Comparison of ENCODE assay signal across 17 cellular contexts in the genomic region with DNA sequence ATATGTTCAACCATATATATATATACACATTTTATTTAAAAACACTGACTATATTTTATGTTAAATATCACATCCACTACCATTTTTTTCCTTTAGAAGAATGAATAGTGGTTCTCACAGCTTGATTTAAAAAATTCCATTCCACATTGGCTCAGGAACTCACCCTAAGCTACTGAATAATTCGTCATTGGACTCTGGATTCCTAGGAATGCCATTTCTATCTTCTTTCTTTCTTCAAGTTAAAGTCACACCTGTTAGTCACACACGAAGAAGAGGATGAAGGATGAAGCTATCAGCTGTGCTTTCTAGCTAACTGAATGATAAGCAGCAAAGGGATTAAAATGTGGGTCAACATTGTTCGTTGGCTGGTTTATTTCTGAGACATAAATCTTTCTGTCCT. TPM values are rescaled to one million over a fixed set of nuclear protein-coding genes. Genes with fewer than 3 reads are reported as not detected.
A peak's percentile ranks its signal among the peaks of the same experiment; 100 is the strongest.
DNase-seq lines count a peak whose midpoint lies in the region; ATAC-seq and TF ChIP-seq lines count a peak whose summit lies in the region.
"Had no signal": no experiment of that assay in that cellular context is flagged by ENCODE, and none has a peak within 500 bp of the region (broad histone marks: within the 10 kb centered on the region; RNA-seq: fewer than 3 reads in every experiment).

No MANE protein-coding gene starts in this region.

- H3K4me2 ChIP-seq in GM23338 = peak overlapping the region; percentile 25

- ATAC-seq in GM23338 (peak; percentile 50), WTC11 (peak; percentile 43)
- ATAC-seq in activated T-cell treated with anti-CD3 and anti-CD28 coated beads, Interleukin-2, amount 50 U/mL, for 4 hours = no peak
- ATAC-seq: CD8-positive, alpha-beta T cell; Right ventricle myocardium inferior had no signal

- H3K9me3 Mint-ChIP-seq in GM23338 (no peaks in the 10 kb centered on the region; the same call in 2 of the 3 replicates), WTC11 (no peaks in the 10 kb centered on the region), immature natural killer cell (no peaks in the 10 kb centered on the region)
- H3K9me3 Mint-ChIP-seq in activated T-cell treated with anti-CD3 and anti-CD28 coated beads, Interleukin-2, amount 50 U/mL, for 4 hours = no peaks in the 10 kb centered on the region
- H3K9me3 Mint-ChIP-seq: CD8-positive, alpha-beta T cell had no signal

- peaks cover 3% of the 10 kb centered on the region; the same call in 1 of the 2 replicates for H3K9me2 ChIP-seq in GM23338 (ENCODE audit: insufficient read depth)

- H3K4me1 Mint-ChIP-seq in GM23338 = peaks cover 30% of the 10 kb centered on the region
- H3K4me1 Mint-ChIP-seq in WTC11 = peaks cover 28% of the 10 kb centered on the region
- no peaks in the 10 kb centered on the region for H3K4me1 Mint-ChIP-seq in immature natural killer cell
- no peaks in the 10 kb centered on the region for H3K4me1 Mint-ChIP-seq in activated T-cell treated with anti-CD3 and anti-CD28 coated beads, Interleukin-2, amount 50 U/mL, for 4 hours (ENCODE audit: low read depth)

- CTCF ChIA-PET in WTC11 (lab: Charles Lee) = no interaction called here

- peaks cover 5% of the 10 kb centered on the region for H3K27me3 Mint-ChIP-seq in GM23338 (ENCODE audit: insufficient read depth, low read depth, poor library complexity)
- H3K27me3 Mint-ChIP-seq in WTC11 (ENCODE audit: low read depth) = no peaks in the 10 kb centered on the region
- H3K27me3 Mint-ChIP-seq in immature natural killer cell (ENCODE audit: low read depth in 3 of 3) = peaks cover 1 to 11% (median 1%) of the 10 kb centered on the region in 3 donors
- H3K27me3 Mint-ChIP-seq in activated T-cell treated with anti-CD3 and anti-CD28 coated beads, Interleukin-2, amount 50 U/mL, for 4 hours (ENCODE audit: low read depth) = peaks cover 11% of the 10 kb centered on the region

- H3K4me3 ChIP-seq in GM23338 = no peak overlapping the region
- peak overlapping the region; percentile 21; the same call in 1 of the 2 replicates for H3K4me3 ChIP-seq in iPS-20b (ENCODE audit: low read length)
- H3K4me3 ChIP-seq: Peyer's patch, SJSA1 had no signal

- H3K4me3 Mint-ChIP-seq in GM23338 (peak overlapping the region; percentile 1; the same call in 1 of the 3 replicates), WTC11 (no peak overlapping the region), immature natural killer cell (no peak overlapping the region)
- H3K4me3 Mint-ChIP-seq in activated T-cell treated with anti-CD3 and anti-CD28 coated beads, Interleukin-2, amount 50 U/mL, for 4 hours = no peak overlapping the region
- H3K4me3 Mint-ChIP-seq: CD8-positive, alpha-beta T cell had no signal

- H3K9me3 ChIP-seq in iPS-20b (ENCODE audit: insufficient read depth, low read depth, low read length) = no peaks in the 10 kb centered on the region
- H3K9me3 ChIP-seq: Peyer's patch, SJSA1 had no signal

- peaks cover under 1% of the 10 kb centered on the region for H3K79me2 ChIP-seq in GM23338 (replicated peaks; ENCODE audit: insufficient read depth)

- H4K20me1 ChIP-seq in GM23338 (replicated peaks; ENCODE audit: insufficient read depth) = 0 out of 2 replicates have a peak, but pooled peaks cover under 1% of the 10 kb centered on the region

- H3K27me3 ChIP-seq in GM23338 (ENCODE audit: insufficient read depth) (0 out of 2 replicates have a peak, but pooled peaks cover under 1% of the 10 kb centered on the region), iPS-20b (ENCODE audit: insufficient read depth, low read length) (peaks cover under 1% of the 10 kb centered on the region)
- H3K27me3 ChIP-seq: Peyer's patch had no signal

- H3K36me3 Mint-ChIP-seq in GM23338 (ENCODE audit: low read depth) (0 out of 3 replicates have a peak, but pooled peaks cover 2% of the 10 kb centered on the region), WTC11 (no peaks in the 10 kb centered on the region), immature natural killer cell (no peaks in the 10 kb centered on the region)
- no peaks in the 10 kb centered on the region for H3K36me3 Mint-ChIP-seq in activated T-cell treated with anti-CD3 and anti-CD28 coated beads, Interleukin-2, amount 50 U/mL, for 4 hours (ENCODE audit: insufficient read depth)
- H3K36me3 Mint-ChIP-seq: CD8-positive, alpha-beta T cell had no signal

- H3K27ac Mint-ChIP-seq in GM23338 (0 out of 2 replicates have a peak overlapping the region, but pooled peaks have one; percentile 90), WTC11 (peak overlapping the region; percentile 92), immature natural killer cell (no peak overlapping the region)
- H3K27ac Mint-ChIP-seq: CD8-positive, alpha-beta T cell had no signal

- H3K4me1 ChIP-seq in GM23338 (ENCODE audit: insufficient read depth) (peaks cover 25% of the 10 kb centered on the region), iPS-20b (ENCODE audit: insufficient read depth, low read length) (peaks cover 16% of the 10 kb centered on the region)
- H3K4me1 ChIP-seq: Peyer's patch, SJSA1 had no signal

- no peaks in the 10 kb centered on the region for H3F3A ChIP-seq in GM23338 (replicated peaks; ENCODE audit: low read depth)

- TF ChIP-seq CTCF in GM23338 (conservative IDR thresholded peaks at IDR 0.05; ENCODE audit: low read depth in 2 of 2) (no peak), WTC11 (IDR thresholded peaks at IDR 0.05) (no peak)

- POLR2A ChIA-PET in WTC11 (lab: Charles Lee) = no interaction called here

- peak; percentile 69 for DNase-seq in GM23338 (ENCODE audit: low spot score)
- no peak for DNase-seq in WTC11 (ENCODE audit: low spot score)
- no peak for DNase-seq in immature natural killer cell
- no peak for DNase-seq in activated CD4-positive, alpha-beta T cell treated with anti-CD3 and anti-CD28 coated beads for 4 hours
- DNase-seq in activated T-cell treated with anti-CD3 and anti-CD28 coated beads, Interleukin-2, amount 50 U/mL, for 4 hours = no peak
- DNase-seq in NCI-H1694 treated with DMSO at 0.1 percent for 48 hours (lab: John Stamatoyannopoulos, UW) = no peak
- DNase-seq: C1 segment of cervical spinal cord; CD8-positive, alpha-beta T cell; DND-41; IMR-90; NCI-H1105 treated with DMSO at 0.1 percent for 48 hours; NCI-H2081; NCI-H2171; Peyer's patch had no signal

- H3K27ac ChIP-seq in GM23338 (ENCODE audit: low read depth) (peak overlapping the region; percentile 30), iPS-20b (ENCODE audit: low read length) (no peak overlapping the region)
- H3K27ac ChIP-seq: Peyer's patch, SJSA1 had no signal

- peak overlapping the region; percentile 52; the same call in 1 of the 2 replicates for H3K9ac ChIP-seq in iPS-20b (ENCODE audit: low read depth, low read length)

- H3K36me3 ChIP-seq in GM23338 (ENCODE audit: insufficient read depth) = no peaks in the 10 kb centered on the region
- no peaks in the 10 kb centered on the region for H3K36me3 ChIP-seq in iPS-20b (ENCODE audit: insufficient read depth, low read depth, low read length)
- H3K36me3 ChIP-seq: Peyer's patch, SJSA1 had no signal

- H2AFZ ChIP-seq in GM23338 = no peak overlapping the region

TF ChIP-seq in GM23338, 12 proteins besides CTCF, POLR2A, EP300 and RAD21:
- no peak for TF ChIP-seq POLR2AphosphoS5 (IDR thresholded peaks at IDR 0.05; ENCODE audit: low read depth)

TF ChIP-seq in WTC11, 78 proteins besides CTCF, POLR2A, EP300 and RAD21:
- TF ChIP-seq TEAD1 (CRISPR knock-in tag; IDR thresholded peaks at IDR 0.05) (no peak), ESRRA (CRISPR knock-in tag; IDR thresholded peaks at IDR 0.05; ENCODE audit: borderline replicate concordance) (no peak)

RNA-seq across cellular contexts. Expression of a gene that starts 7.9 kb away (rescaled TPM):
- total RNA-seq in GM23338 (2014; rRNA removed; shearing (Covaris generic)) = 6.5 and 7.0 TPM in 2 replicates
- 2.3 and 2.9 TPM in 2 replicates for polyA plus RNA-seq in GM23338 (2016; fragmentation: Nextera tagmentation; extraction: Ambion mirVana)
- total RNA-seq in WTC11 (2021) = 7.1 to 8.5 TPM (median 7.8 TPM) in 3 replicates
- 1 to 10 TPM in 1 of 3 donors, under 1 TPM in 1, not detected in 1; 0.08 to 1.5 TPM for polyA plus RNA-seq in immature natural killer cell
- total RNA-seq in activated T-cell treated with anti-CD3 and anti-CD28 coated beads, Interleukin-2, amount 50 U/mL, for 4 hours = under 1 TPM; 0.05 to 0.24 (median 0.18) TPM
- total RNA-seq: CD8-positive, alpha-beta T cell had no signal
- polyA plus RNA-seq: IMR-90 had no signal

Comparison
In these comparisons a context has a peak if more than half of its experiments do, and no peak if none do; other contexts are left out.
1. ATAC-seq: peak in GM23338 (single experiment) and WTC11 (single experiment); none in activated T-cell treated with anti-CD3 and anti-CD28 coated beads, Interleukin-2, amount 50 U/mL, for 4 hours (0 of 2).
2. H3K27ac Mint-ChIP-seq: peak in GM23338 (single experiment) and WTC11 (single experiment); none in immature natural killer cell (0 of 6).